In genomic region chr1:248625971-248626370, GRCh38 we compare ENCODE assay signal across 36 cellular contexts. TPM values are rescaled to one million over a fixed set of nuclear protein-coding genes. Genes with fewer than 3 reads are reported as not detected.
"Had no signal": no experiment of that assay in that cellular context is flagged by ENCODE, and none has a peak within 500 bp of the region (broad histone marks: within the 10 kb centered on the region; RNA-seq: fewer than 3 reads in every experiment).

No MANE protein-coding gene starts in this region.

- H3K4me1 ChIP-seq: esophagus muscularis mucosa, foreskin keratinocyte, gastrocnemius medialis, heart left ventricle had no signal

- H3K9me3 Mint-ChIP-seq: activated CD8-positive, alpha-beta T cell treated with anti-CD3 and anti-CD28 coated beads for 36 hours; activated T-cell treated with anti-CD3 and anti-CD28 coated beads, Interleukin-2, amount 50 U/mL, for 4 hours; activated T-helper 17 cell treated with anti-CD3 and anti-CD28 coated beads, Interleukin-2, amount 50 U/mL, for 72 hours; central memory CD8-positive, alpha-beta T cell; effector memory CD8-positive, alpha-beta T cell had no signal

- H3K27me3 ChIP-seq: brain microvascular endothelial cell, esophagus muscularis mucosa, foreskin keratinocyte, gastrocnemius medialis had no signal

- H3K27me3 Mint-ChIP-seq: activated naive CD8-positive, alpha-beta T cell; activated T-helper 17 cell treated with anti-CD3 and anti-CD28 coated beads, Interleukin-2, amount 50 U/mL, for 72 hours had no signal

- H3K27ac ChIP-seq: brain microvascular endothelial cell, coronary artery, esophagus muscularis mucosa, foreskin keratinocyte, gastrocnemius medialis, heart left ventricle, VCaP had no signal

- DNase-seq: activated CD4-positive, alpha-beta T cell treated with anti-CD3 and anti-CD28 coated beads for 1 hour; activated CD4-positive, alpha-beta T cell treated with anti-CD3 and anti-CD28 coated beads for 4 hours; activated CD4-positive, alpha-beta T cell treated with anti-CD3 and anti-CD28 coated beads, Interleukin-2, amount 50 U/mL, for 1 hour; activated CD4-positive, alpha-beta T cell treated with anti-CD3 and anti-CD28 coated beads, Interleukin-2, amount 50 U/mL, for 48 hours; activated CD8-positive, alpha-beta memory T cell treated with anti-CD3 and anti-CD28 coated beads for 24 hours; activated CD8-positive, alpha-beta T cell treated with anti-CD3 and anti-CD28 coated beads for 36 hours; activated effector memory CD4-positive, alpha-beta T cell treated with Interleukin-2 at 50 U/mL for 16 hours; activated gamma-delta T cell treated with Interleukin-2 at 50 U/mL for 16 hours; activated naive CD4-positive, alpha-beta T cell treated with anti-CD3 and anti-CD28 coated beads, Interleukin-2, amount 50 U/mL, for 16 hours; activated naive CD4-positive, alpha-beta T cell treated with Interleukin-2 at 50 U/mL for 16 hours; activated T-cell treated with anti-CD3 and anti-CD28 coated beads, Interleukin-2, amount 50 U/mL, for 4 hours; amniotic stem cell; anterior cingulate cortex; brain microvascular endothelial cell; dermis blood vessel endothelial cell; effector CD4-positive, alpha-beta T cell; effector memory CD8-positive, alpha-beta T cell; erythroblast; foreskin keratinocyte; gastrocnemius medialis; glutamatergic neuron; heart left ventricle; T-helper 2 cell had no signal

- H3K36me3 ChIP-seq: brain microvascular endothelial cell, esophagus muscularis mucosa, gastrocnemius medialis, heart left ventricle had no signal

- H3K4me3 Mint-ChIP-seq: activated CD8-positive, alpha-beta T cell treated with anti-CD3 and anti-CD28 coated beads for 36 hours; activated naive CD8-positive, alpha-beta T cell; activated T-cell treated with anti-CD3 and anti-CD28 coated beads, Interleukin-2, amount 50 U/mL, for 4 hours; activated T-helper 17 cell treated with anti-CD3 and anti-CD28 coated beads, Interleukin-2, amount 50 U/mL, for 72 hours; central memory CD8-positive, alpha-beta T cell; effector memory CD8-positive, alpha-beta T cell; WTC11 had no signal

- H3K9me3 ChIP-seq: esophagus muscularis mucosa, gastrocnemius medialis, heart left ventricle had no signal

- H3K4me1 Mint-ChIP-seq: activated T-helper 17 cell treated with anti-CD3 and anti-CD28 coated beads, Interleukin-2, amount 50 U/mL, for 72 hours; central memory CD8-positive, alpha-beta T cell; WTC11 had no signal

- H3K27ac Mint-ChIP-seq: activated CD8-positive, alpha-beta T cell treated with anti-CD3 and anti-CD28 coated beads for 36 hours; activated naive CD8-positive, alpha-beta T cell; activated T-helper 17 cell treated with anti-CD3 and anti-CD28 coated beads, Interleukin-2, amount 50 U/mL, for 72 hours; effector memory CD8-positive, alpha-beta T cell; WTC11 had no signal

- H3K36me3 Mint-ChIP-seq: activated naive CD8-positive, alpha-beta T cell had no signal

- H3K4me3 ChIP-seq: coronary artery, esophagus muscularis mucosa, gastrocnemius medialis, heart left ventricle had no signal

RNA-seq across cellular contexts. Expression of gene OR2T11, which starts 8.9 kb away (rescaled TPM):
- total RNA-seq: activated CD8-positive, alpha-beta T cell treated with anti-CD3 and anti-CD28 coated beads for 36 hours; activated T-cell treated with anti-CD3 and anti-CD28 coated beads, Interleukin-2, amount 50 U/mL, for 4 hours; activated T-helper 17 cell treated with anti-CD3 and anti-CD28 coated beads, Interleukin-2, amount 50 U/mL, for 72 hours; astrocyte; bronchial epithelial cell; cardiac septum; cerebellum; dermis blood vessel endothelial cell; esophagus muscularis mucosa; foreskin keratinocyte; gastrocnemius medialis; heart left ventricle; T-helper 1 cell treated with Interleukin-12 subunit alpha and Interleukin-12 subunit beta and Interleukin-4 antibody, amounts not matched to agents 30 ng/mL and 1 ng/mL, for 36 hours; WTC11 had no signal
- polyA plus RNA-seq: adipose tissue, foreskin keratinocyte, heart left ventricle had no signal

RNA-seq across cellular contexts. Expression of gene OR2T35, which starts 19.1 kb away (rescaled TPM):
- total RNA-seq: activated CD8-positive, alpha-beta T cell treated with anti-CD3 and anti-CD28 coated beads for 36 hours; activated T-cell treated with anti-CD3 and anti-CD28 coated beads, Interleukin-2, amount 50 U/mL, for 4 hours; activated T-helper 17 cell treated with anti-CD3 and anti-CD28 coated beads, Interleukin-2, amount 50 U/mL, for 72 hours; astrocyte; bronchial epithelial cell; cardiac septum; cerebellum; dermis blood vessel endothelial cell; esophagus muscularis mucosa; foreskin keratinocyte; gastrocnemius medialis; heart left ventricle; T-helper 1 cell treated with Interleukin-12 subunit alpha and Interleukin-12 subunit beta and Interleukin-4 antibody, amounts not matched to agents 30 ng/mL and 1 ng/mL, for 36 hours; WTC11 had no signal
- polyA plus RNA-seq: adipose tissue, foreskin keratinocyte, heart left ventricle had no signal

RNA-seq across cellular contexts. Expression of gene OR2T10, which starts 28.5 kb away (rescaled TPM):
- total RNA-seq: activated CD8-positive, alpha-beta T cell treated with anti-CD3 and anti-CD28 coated beads for 36 hours; activated T-cell treated with anti-CD3 and anti-CD28 coated beads, Interleukin-2, amount 50 U/mL, for 4 hours; activated T-helper 17 cell treated with anti-CD3 and anti-CD28 coated beads, Interleukin-2, amount 50 U/mL, for 72 hours; astrocyte; bronchial epithelial cell; cardiac septum; cerebellum; dermis blood vessel endothelial cell; esophagus muscularis mucosa; foreskin keratinocyte; gastrocnemius medialis; heart left ventricle; T-helper 1 cell treated with Interleukin-12 subunit alpha and Interleukin-12 subunit beta and Interleukin-4 antibody, amounts not matched to agents 30 ng/mL and 1 ng/mL, for 36 hours; WTC11 had no signal
- polyA plus RNA-seq: adipose tissue, foreskin keratinocyte, heart left ventricle had no signal

RNA-seq across cellular contexts. Expression of gene OR2T27, which starts 29.4 kb away (rescaled TPM):
- total RNA-seq: activated CD8-positive, alpha-beta T cell treated with anti-CD3 and anti-CD28 coated beads for 36 hours; activated T-cell treated with anti-CD3 and anti-CD28 coated beads, Interleukin-2, amount 50 U/mL, for 4 hours; activated T-helper 17 cell treated with anti-CD3 and anti-CD28 coated beads, Interleukin-2, amount 50 U/mL, for 72 hours; astrocyte; bronchial epithelial cell; cardiac septum; cerebellum; dermis blood vessel endothelial cell; esophagus muscularis mucosa; foreskin keratinocyte; gastrocnemius medialis; heart left ventricle; T-helper 1 cell treated with Interleukin-12 subunit alpha and Interleukin-12 subunit beta and Interleukin-4 antibody, amounts not matched to agents 30 ng/mL and 1 ng/mL, for 36 hours; WTC11 had no signal
- polyA plus RNA-seq: adipose tissue, foreskin keratinocyte, heart left ventricle had no signal

RNA-seq across cellular contexts. Expression of gene OR2T34, which starts 51.4 kb away (rescaled TPM):
- total RNA-seq: activated CD8-positive, alpha-beta T cell treated with anti-CD3 and anti-CD28 coated beads for 36 hours; activated T-cell treated with anti-CD3 and anti-CD28 coated beads, Interleukin-2, amount 50 U/mL, for 4 hours; activated T-helper 17 cell treated with anti-CD3 and anti-CD28 coated beads, Interleukin-2, amount 50 U/mL, for 72 hours; astrocyte; bronchial epithelial cell; cardiac septum; cerebellum; dermis blood vessel endothelial cell; esophagus muscularis mucosa; foreskin keratinocyte; gastrocnemius medialis; heart left ventricle; T-helper 1 cell treated with Interleukin-12 subunit alpha and Interleukin-12 subunit beta and Interleukin-4 antibody, amounts not matched to agents 30 ng/mL and 1 ng/mL, for 36 hours; WTC11 had no signal
- polyA plus RNA-seq: adipose tissue, foreskin keratinocyte, heart left ventricle had no signal
